33 cellular contexts compared by ENCODE assay signal in genomic region chr10:92929896-92930295, GRCh38.
DNase-seq lines count a peak whose midpoint lies in the region; ATAC-seq, FAIRE-seq and TF ChIP-seq lines count a peak whose summit lies in the region.
"Had no signal": no experiment of that assay in that cellular context is flagged by ENCODE, and none has a peak within 500 bp of the region (broad histone marks: within the 10 kb centered on the region; RNA-seq: fewer than 3 reads in every experiment).

No MANE protein-coding gene starts in this region.

- in situ Hi-C loops in HepG2 (cut with HindIII; ENCODE audit: extremely low pct_ligation_motif_present, low pct_unique_long_range_greater_than_20kb) = no loop called here

- H3K4me3 Mint-ChIP-seq in endothelial cell (ENCODE audit: unreplicated experiment) = peak overlapping the region; percentile 2
- H3K4me3 Mint-ChIP-seq: B cell; CD14-positive monocyte; CD4-positive, alpha-beta memory T cell; CD4-positive, alpha-beta T cell; CD4-positive, CD25-positive, alpha-beta regulatory T cell; CD8-positive, alpha-beta memory T cell; CD8-positive, alpha-beta T cell had no signal

- H3K27me3 ChIP-seq in HepG2 (ENCODE audit: control insufficient read depth in 1 of 2, insufficient read depth in 2 of 2, low read length in 2 of 2) (no peaks in the 10 kb centered on the region), right lobe of liver (no peaks in the 10 kb centered on the region), endothelial cell of umbilical vein (ENCODE audit: control insufficient read depth in 2 of 2, insufficient read depth in 2 of 2, low read length in 2 of 2) (no peaks in the 10 kb centered on the region)
- H3K27me3 ChIP-seq: BE2C; BLaER1; BLaER1 treated with 17β-estradiol and CSF1 and Interleukin-3, amounts not matched to agents 10 nM and 100 nM had no signal

- no peaks in the 10 kb centered on the region for H3K4me1 Mint-ChIP-seq in endothelial cell (ENCODE audit: unreplicated experiment)
- H3K4me1 Mint-ChIP-seq: B cell; CD14-positive monocyte; CD4-positive, alpha-beta memory T cell; CD8-positive, alpha-beta memory T cell had no signal

- TF ChIP-seq EP300 in HepG2 (IDR thresholded peaks at IDR 0.05; ENCODE audit: low read depth in 2 of 2, low read length in 2 of 2) (no peak), HepG2 (CRISPR knock-in tag; IDR thresholded peaks at IDR 0.05; ENCODE audit: borderline replicate concordance) (no peak)

- no peaks in the 10 kb centered on the region for H3K9me3 Mint-ChIP-seq in endothelial cell (ENCODE audit: unreplicated experiment)
- H3K9me3 Mint-ChIP-seq: CD4-positive, alpha-beta memory T cell; CD4-positive, alpha-beta T cell; CD8-positive, alpha-beta memory T cell; CD8-positive, alpha-beta T cell had no signal

- H3K4me1 ChIP-seq in HepG2 (ENCODE audit: insufficient read depth, low read length) (peaks cover 10% of the 10 kb centered on the region), right lobe of liver (no peaks in the 10 kb centered on the region), endothelial cell of umbilical vein (ENCODE audit: control insufficient read depth, extremely low read depth, insufficient read depth, low read length) (no peaks in the 10 kb centered on the region)
- H3K4me1 ChIP-seq: A549; BE2C; BLaER1; BLaER1 treated with 17β-estradiol and CSF1 and Interleukin-3, amounts not matched to agents 10 nM and 100 nM; Caco-2 had no signal

- H3K36me3 ChIP-seq in HepG2 (replicated peaks in 1 of 2; ENCODE audit: control insufficient read depth in 1 of 2, insufficient read depth in 2 of 2, low read length in 2 of 2) (no peaks in the 10 kb centered on the region; a peak in 2 of 5 replicates), right lobe of liver (no peaks in the 10 kb centered on the region), endothelial cell of umbilical vein (ENCODE audit: control insufficient read depth in 2 of 2, extremely low read depth in 1 of 2, insufficient read depth in 2 of 2, low read length in 2 of 2) (peaks cover 4 to 28% of the 10 kb centered on the region in 2 experiments)
- H3K36me3 ChIP-seq: BE2C had no signal

- FAIRE-seq in HepG2 (lab: Jason Lieb, UNC) (no peak), endothelial cell of umbilical vein (lab: Jason Lieb, UNC) (no peak)

- no peak overlapping the region for H3K27ac Mint-ChIP-seq in endothelial cell (ENCODE audit: unreplicated experiment)
- H3K27ac Mint-ChIP-seq: B cell; CD14-positive monocyte; CD4-positive, alpha-beta memory T cell; CD4-positive, alpha-beta T cell; CD4-positive, CD25-positive, alpha-beta regulatory T cell; CD8-positive, alpha-beta T cell had no signal

- no peak for TF ChIP-seq RAD21 in HepG2 (CRISPR knock-in tag; IDR thresholded peaks at IDR 0.05)

- H3K4me2 ChIP-seq in HepG2 (ENCODE audit: low read depth, low read length) (no peak overlapping the region), endothelial cell of umbilical vein (ENCODE audit: insufficient read depth, low read length) (no peak overlapping the region)
- H3K4me2 ChIP-seq: A549; BLaER1; BLaER1 treated with 17β-estradiol and CSF1 and Interleukin-3, amounts not matched to agents 10 nM and 100 nM had no signal

- dilution Hi-C loops in endothelial cell of umbilical vein (cut with MboI; ENCODE audit: extremely low pct_ligation_motif_present, low sequenced_read_pairs) = no loop called here

- BruUV-seq in HepG2 (replicated peaks; lab: Mats Ljungman, UMichigan) (no TSS peak), endothelial cell of umbilical vein (replicated peaks; lab: Mats Ljungman, UMichigan) (TSS peak; percentile 4)

- H3K79me2 ChIP-seq in HepG2 (ENCODE audit: insufficient read depth, low read length) (no peaks in the 10 kb centered on the region), endothelial cell of umbilical vein (ENCODE audit: control insufficient read depth, insufficient read depth, low read length) (no peaks in the 10 kb centered on the region)

- CTCF ChIA-PET in HepG2 (lab: Yijun Ruan, JAX; ENCODE audit: low intra/inter-chr PET ratio, low total read pairs) = no interaction called here
- CTCF ChIA-PET in endothelial cell of umbilical vein (lab: Charles Lee) = no interaction called here

- no peak for DNase-seq in HepG2 (ENCODE audit: low spot score)
- no peak for DNase-seq in right lobe of liver
- no peak for DNase-seq in endothelial cell (ENCODE audit: low spot score)
- DNase-seq in endothelial cell of umbilical vein (ENCODE audit: low read depth, low spot score) = no peak
- DNase-seq: 8988T; ACHN; AML-193; BE2C; C1 segment of cervical spinal cord; Caco-2; Calu3; CD4-positive, alpha-beta memory T cell; CD4-positive, alpha-beta T cell; CD4-positive, CD25-positive, alpha-beta regulatory T cell; CD8-positive, alpha-beta memory T cell; CD8-positive, alpha-beta T cell; COR-L47; DMS 273 treated with DMSO at 0.1 percent for 48 hours; DMS153; DMS53; DMS79; DMS79 treated with DMSO at 0.1 percent for 48 hours; DND-41; EL had no signal

- POLR2A ChIA-PET in HepG2 (lab: Yijun Ruan, JAX) = no interaction called here
- POLR2A ChIA-PET in endothelial cell of umbilical vein (lab: Charles Lee) = no interaction called here

- peaks cover 22% of the 10 kb centered on the region for H3K36me3 Mint-ChIP-seq in endothelial cell (ENCODE audit: low read depth, unreplicated experiment)

- TF ChIP-seq POLR2A in HepG2 (IDR thresholded peaks at IDR 0.05; ENCODE audit: insufficient read depth in 1 of 2, low read depth in 2 of 2, low read length in 2 of 2) = no peak
- no peak for TF ChIP-seq POLR2A in right lobe of liver (IDR thresholded peaks at IDR 0.05)
- no peak for TF ChIP-seq POLR2A in endothelial cell of umbilical vein (IDR thresholded peaks at IDR 0.05; ENCODE audit: low read depth, low read length)

- no peaks in the 10 kb centered on the region for H3K27me3 Mint-ChIP-seq in endothelial cell (ENCODE audit: unreplicated experiment)
- H3K27me3 Mint-ChIP-seq: B cell; CD4-positive, alpha-beta memory T cell; CD4-positive, alpha-beta T cell; CD4-positive, CD25-positive, alpha-beta regulatory T cell; CD8-positive, alpha-beta memory T cell had no signal

- H3K9me3 ChIP-seq in HepG2 (ENCODE audit: low read length) (no peaks in the 10 kb centered on the region), right lobe of liver (no peaks in the 10 kb centered on the region), endothelial cell of umbilical vein (replicated peaks; ENCODE audit: control insufficient read depth, insufficient read depth, low read length) (no peaks in the 10 kb centered on the region)
- H3K9me3 ChIP-seq: A549, BE2C, BLaER1, Caco-2 had no signal

- no peaks in the 10 kb centered on the region for H4K20me1 ChIP-seq in HepG2 (ENCODE audit: insufficient read depth, low read length)
- no peaks in the 10 kb centered on the region for H4K20me1 ChIP-seq in endothelial cell of umbilical vein (replicated peaks; ENCODE audit: control insufficient read depth, extremely low read depth, insufficient read depth, low read length)
- H4K20me1 ChIP-seq: BLaER1; BLaER1 treated with 17β-estradiol and CSF1 and Interleukin-3, amounts not matched to agents 10 nM and 100 nM had no signal

- H3K9me1 ChIP-seq in endothelial cell of umbilical vein (replicated peaks; ENCODE audit: control insufficient read depth, extremely low read depth, insufficient read depth, low read length) = no peaks in the 10 kb centered on the region

- H3K27ac ChIP-seq in HepG2 (ENCODE audit: extremely low read length, insufficient read depth, low read length) (no peak overlapping the region), right lobe of liver (no peak overlapping the region), endothelial cell of umbilical vein (ENCODE audit: insufficient read depth, low read depth, low read length) (no peak overlapping the region)
- H3K27ac ChIP-seq: 22Rv1; A549; BLaER1; BLaER1 treated with 17β-estradiol and CSF1 and Interleukin-3, amounts not matched to agents 10 nM and 100 nM; C4-2B had no signal

- 97% methylated on average over 5 of the region's 5 CpGs for WGBS in HepG2 (ENCODE audit: low lambda C conversion rate)
- 97% methylated on average over 5 of the region's 5 CpGs for WGBS in right lobe of liver (ENCODE audit: insufficient coverage, low coverage, low lambda C conversion rate, missing lambda C conversion rate)

- H3K4me3 ChIP-seq in HepG2 (replicated peaks in 1 of 3; ENCODE audit: insufficient read depth in 1 of 3, low read depth in 2 of 3, low read length in 3 of 3) (no peak overlapping the region), right lobe of liver (no peak overlapping the region), endothelial cell of umbilical vein (replicated peaks in 1 of 3; ENCODE audit: insufficient read depth in 1 of 3, low read depth in 1 of 3, low read length in 3 of 3) (no peak overlapping the region)
- H3K4me3 ChIP-seq: A549; BLaER1; BLaER1 treated with 17β-estradiol and CSF1 and Interleukin-3, amounts not matched to agents 10 nM and 100 nM had no signal

- intact Hi-C loops in HepG2 (cut with micrococcal nuclease; ENCODE audit: unreplicated experiment) (no loop called here), right lobe of liver (cut with DNase I) (no loop called here), endothelial cell of umbilical vein (cut with micrococcal nuclease) (no loop called here)

- ATAC-seq in HepG2 (no peak), right lobe of liver (no peak), GM18870 (IDR thresholded peaks at IDR 0.05; ENCODE audit: unreplicated experiment) (no peak), GM18861 (IDR thresholded peaks at IDR 0.05; ENCODE audit: unreplicated experiment) (no peak)
- ATAC-seq: A549; CD8-positive, alpha-beta T cell had no signal

- H2AFZ ChIP-seq in HepG2 (ENCODE audit: low read length) = no peak overlapping the region
- no peak overlapping the region for H2AFZ ChIP-seq in endothelial cell of umbilical vein (ENCODE audit: low read depth, low read length)

- TF ChIP-seq CTCF in HepG2 (CRISPR knock-in tag; IDR thresholded peaks at IDR 0.05) (no peak), right lobe of liver (IDR thresholded peaks at IDR 0.05) (no peak), endothelial cell (IDR thresholded peaks at IDR 0.05; ENCODE audit: unreplicated experiment) (no peak), endothelial cell of umbilical vein (IDR thresholded peaks at IDR 0.05; ENCODE audit: extremely low read depth in 1 of 2, insufficient read depth in 1 of 2, low read depth in 1 of 2, low read length in 2 of 2) (no peak)

- H3K9ac ChIP-seq in HepG2 (ENCODE audit: insufficient read depth, low read depth, low read length) = no peak overlapping the region
- no peak overlapping the region for H3K9ac ChIP-seq in endothelial cell of umbilical vein (replicated peaks; ENCODE audit: extremely low read depth, insufficient read depth, low read length)
- H3K9ac ChIP-seq: BLaER1; BLaER1 treated with 17β-estradiol and CSF1 and Interleukin-3, amounts not matched to agents 10 nM and 100 nM had no signal

TF ChIP-seq in HepG2, 621 proteins besides CTCF, POLR2A, EP300 and RAD21:
- TF ChIP-seq TEAD3 (CRISPR knock-in tag; optimal IDR thresholded peaks at IDR 0.05; ENCODE audit: borderline replicate concordance) = no peak
- TF ChIP-seq ZNF614 (CRISPR knock-in tag; IDR thresholded peaks at IDR 0.05; ENCODE audit: borderline replicate concordance) = peak; percentile 95
TF ChIP-seq in HepG2: peak in this region for 1.

TF ChIP-seq in endothelial cell of umbilical vein, 7 proteins besides CTCF, POLR2A, EP300 and RAD21 (continues in another document):
- TF ChIP-seq EZH2 (IDR thresholded peaks at IDR 0.05; ENCODE audit: borderline replicate concordance, low read depth, low read length, severe bottlenecking) = no peak
